8 cellular contexts compared by ENCODE assay signal in genomic region chr10:101291254-101292193, GRCh38.
DNase-seq lines count a peak whose midpoint lies in the region; ATAC-seq, FAIRE-seq and TF ChIP-seq lines count a peak whose summit lies in the region.

No MANE protein-coding gene starts in this region.

- H3K27me3 ChIP-seq in H1 (replicated peaks in 1 of 4; ENCODE audit: control insufficient read depth in 3 of 4, extremely low read depth in 1 of 4, insufficient read depth in 3 of 4, low read length in 3 of 4) (peaks cover 47 to 92% (median 82%) of the 10 kb centered on the region in 4 experiments), mucosa of stomach (ENCODE audit: control insufficient read depth, insufficient read depth, low read length) (peaks cover 88% of the 10 kb centered on the region)

- peak; percentile 67 to 75 for TF ChIP-seq RAD21 in H1 (IDR thresholded peaks at IDR 0.05 in 1 of 2, conservative IDR thresholded peaks at IDR 0.05 in 1 of 2; ENCODE audit: low read depth in 2 of 2, low read length in 2 of 2)

- H3K79me2 ChIP-seq in H1 (ENCODE audit: control insufficient read depth in 1 of 2, insufficient read depth in 2 of 2, low read length in 2 of 2) = no peaks in the 10 kb centered on the region

- no peak overlapping the region for H2AFZ ChIP-seq in H1 (ENCODE audit: low read length)

- DNase-seq in GM18507 (ENCODE audit: extremely low spot score, insufficient read length, low read depth) = peak; percentile 47
- DNase-seq in NCI-H526 treated with DMSO at 0.1 percent for 48 hours (lab: John Stamatoyannopoulos, UW) = peak; percentile 28
- peak; percentile 15 to 50 (median 33) for DNase-seq in activated CD8-positive, alpha-beta memory T cell treated with anti-CD3 and anti-CD28 coated beads for 48 hours (ENCODE audit: low read depth in 2 of 3, low spot score in 2 of 3)
- DNase-seq in H1 (ENCODE audit: low read depth in 1 of 2, low spot score in 2 of 2) = peak in 1 of 2 experiments; percentile 86
- peak; percentile 76 for DNase-seq in stimulated activated naive CD8-positive, alpha-beta T cell treated with anti-CD3 and anti-CD28 coated beads, Interleukin-15, Interleukin-2, amounts not matched to agents 100 U/mL and 50 U/mL, for 24 hours

- WGBS in H1 (ENCODE audit: extremely low coverage in 1 of 2, insufficient coverage in 1 of 2, insufficient read length in 1 of 2, insufficient replicate concordance in 2 of 2, low coverage in 1 of 2, low lambda C conversion rate in 2 of 2, missing lambda C conversion rate in 1 of 2), 2 experiments = 2% methylated on average over 50 of the region's 70 CpGs; no CpG with 5 or more reads in 1 of the 2 experiments

- FAIRE-seq in GM18507 (lab: Jason Lieb, UNC) (no peak), H1 (lab: Jason Lieb, UNC) (no peak)

- no peak overlapping the region for H3K14ac ChIP-seq in H1 (ENCODE audit: insufficient read length)

- H3K9ac ChIP-seq in H1 (replicated peaks in 1 of 4; ENCODE audit: extremely low read depth in 1 of 4, low read depth in 3 of 4, low read length in 3 of 4) = no peak overlapping the region
- peak overlapping the region; percentile 28 for H3K9ac ChIP-seq in mucosa of stomach (ENCODE audit: low read length)

- H3K56ac ChIP-seq in H1 (replicated peaks; ENCODE audit: insufficient read length, low read depth, low read length) = no peak overlapping the region

- H3K79me1 ChIP-seq in H1 (ENCODE audit: low read depth, low read length) = no peaks in the 10 kb centered on the region

- H3K4me2 ChIP-seq in H1 (ENCODE audit: insufficient read depth in 1 of 2, low read depth in 2 of 2, low read length in 2 of 2) = peak overlapping the region; percentile 85 to 89

- TF ChIP-seq POLR2A in H1 (IDR thresholded peaks at IDR 0.05; ENCODE audit: control extremely low read depth in 1 of 2, low read depth in 2 of 2, low read length in 2 of 2) = no peak

- no peak overlapping the region for H2BK15ac ChIP-seq in H1 (ENCODE audit: low read length)

- CTCF ChIA-PET in H1 (lab: Charles Lee; ENCODE audit: partially characterized antibody) = interaction anchor here (0.6 to 13.9 kb wide), 27 partner anchors 14 to 615 kb away, joined by 3 to 317 read pairs (median 4); partner anchors contain the start of gene BTRC

- no peak overlapping the region for H4K91ac ChIP-seq in H1 (replicated peaks; ENCODE audit: insufficient read length, low read length)

- H2BK5ac ChIP-seq in H1 (ENCODE audit: low read depth, low read length) = no peak overlapping the region

- no peak overlapping the region for H2BK120ac ChIP-seq in H1 (replicated peaks; ENCODE audit: low read depth, low read length)

- no peaks in the 10 kb centered on the region for H3K36me3 ChIP-seq in H1 (ENCODE audit: control insufficient read depth in 2 of 4, insufficient read depth in 4 of 4, low read length in 3 of 4)
- H3K36me3 ChIP-seq in mucosa of stomach (ENCODE audit: control insufficient read depth, insufficient read depth, low read length) = no peaks in the 10 kb centered on the region

- no peak for TF ChIP-seq EP300 in H1 (IDR thresholded peaks at IDR 0.05; ENCODE audit: borderline replicate concordance in 1 of 2, low read depth in 2 of 2, low read length in 2 of 2)

- POLR2A ChIA-PET in H1 (lab: Charles Lee; ENCODE audit: partially characterized antibody) = interaction anchor here (0.7 to 1.9 kb wide), 8 partner anchors 9 to 63 kb away, joined by 3 to 5 read pairs (median 3); partner anchors contain the start of gene BTRC

- no peak overlapping the region for H2BK20ac ChIP-seq in H1 (ENCODE audit: low read length)

- peak overlapping the region; percentile 4; the same call in 1 of the 2 replicates for H4K8ac ChIP-seq in H1 (ENCODE audit: extremely low read depth, insufficient read depth, low read length)

- peaks cover 15 to 24% (median 17%) of the 10 kb centered on the region in 4 experiments; a peak in 6 of 7 replicates for H3K4me1 ChIP-seq in H1 (replicated peaks in 1 of 4; ENCODE audit: control insufficient read depth in 3 of 4, insufficient read depth in 4 of 4, low read length in 3 of 4)
- H3K4me1 ChIP-seq in mucosa of stomach (ENCODE audit: control insufficient read depth, insufficient read depth, low read length) = peaks cover 20% of the 10 kb centered on the region

- no peak overlapping the region for H2AK5ac ChIP-seq in H1 (ENCODE audit: low read depth, low read length)

- H3K4me3 ChIP-seq in H1 (ENCODE audit: extremely low read depth in 1 of 4, insufficient read depth in 2 of 4, low read depth in 3 of 4, low read length in 4 of 4) (peak overlapping the region; percentile 40 to 68 (median 48)), mucosa of stomach (ENCODE audit: low read length) (no peak overlapping the region)

- no peak overlapping the region for H3K23ac ChIP-seq in H1 (ENCODE audit: insufficient read length)

- H3K9me3 ChIP-seq in H1 (ENCODE audit: insufficient read depth in 2 of 2, low read depth in 1 of 2, low read length in 1 of 2) (no peaks in the 10 kb centered on the region), mucosa of stomach (ENCODE audit: control insufficient read depth, low read length) (no peaks in the 10 kb centered on the region)

- H3K27ac ChIP-seq in 22Rv1 (no peak overlapping the region), H1 (ENCODE audit: low read depth, low read length) (no peak overlapping the region)

- H4K20me1 ChIP-seq in H1 (replicated peaks in 1 of 2; ENCODE audit: control insufficient read depth in 1 of 2, insufficient read depth in 2 of 2, low read length in 2 of 2) = no peaks in the 10 kb centered on the region

- H2BK12ac ChIP-seq in H1 (ENCODE audit: low read depth, low read length) = peak overlapping the region; percentile 87; the same call in 1 of the 2 replicates

- peaks cover 6% of the 10 kb centered on the region; the same call in 1 of the 2 replicates for H3K23me2 ChIP-seq in H1 (ENCODE audit: low read depth, low read length)

- TF ChIP-seq CTCF in 22Rv1 (IDR thresholded peaks at IDR 0.05) (peak; percentile 80), H1 (IDR thresholded peaks at IDR 0.05; ENCODE audit: control extremely low read depth in 1 of 3, insufficient read depth in 1 of 3, low read depth in 1 of 3, low read length in 3 of 3) (peak; percentile 68 to 90 (median 74))

- no peak overlapping the region for H3K4ac ChIP-seq in H1 (replicated peaks; ENCODE audit: insufficient read length, low read depth, low read length)

- H3K18ac ChIP-seq in H1 (ENCODE audit: extremely low read depth, low read length) = no peak overlapping the region

- H4K5ac ChIP-seq in H1 (ENCODE audit: insufficient read length, low read depth, low read length) = no peak overlapping the region

- peak; percentile 71 for ATAC-seq in stimulated activated naive CD8-positive, alpha-beta T cell treated with anti-CD3 and anti-CD28 coated beads, Interleukin-15, Interleukin-2, amounts not matched to agents 100 U/mL and 50 U/mL, for 24 hours
- no peak for ATAC-seq in HG03025 (IDR thresholded peaks at IDR 0.05; ENCODE audit: low FRiP score, unreplicated experiment)

TF ChIP-seq in H1, 55 proteins besides CTCF, POLR2A, EP300 and RAD21 (continues in another document):
- TF ChIP-seq USF2 (IDR thresholded peaks at IDR 0.05; ENCODE audit: low read length) (no peak), BRCA1 (IDR thresholded peaks at IDR 0.05; ENCODE audit: low read depth, low read length) (no peak), YY1 (IDR thresholded peaks at IDR 0.05; ENCODE audit: low read depth, low read length) (no peak), EZH2 (IDR thresholded peaks at IDR 0.05; ENCODE audit: low read depth, low read length, severe bottlenecking) (peak; percentile 56)
